10 cellular contexts compared by ENCODE assay signal in the genomic region with DNA sequence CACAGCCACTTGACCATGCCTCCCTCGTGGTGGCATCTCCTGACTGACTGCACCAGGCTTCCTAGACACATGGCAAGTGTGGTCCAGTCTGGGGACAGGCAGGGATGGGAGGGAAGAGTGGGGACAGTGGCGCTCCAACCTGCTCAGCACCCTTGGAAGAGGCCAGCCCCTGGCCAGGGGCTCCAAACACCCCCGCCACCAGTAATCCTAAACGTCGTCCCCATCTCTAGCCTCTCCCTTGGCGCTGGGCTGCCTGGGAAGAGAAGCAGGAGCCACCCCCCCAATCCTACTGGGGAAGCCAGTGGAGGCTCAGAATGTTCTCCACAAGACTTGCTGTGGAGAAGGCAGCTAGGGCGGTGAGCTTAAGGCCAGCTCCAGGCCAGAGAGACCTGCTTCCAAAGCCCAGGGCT. TPM values are rescaled to one million over a fixed set of nuclear protein-coding genes. Genes with fewer than 3 reads are reported as not detected.
DNase-seq lines count a peak whose midpoint lies in the region; ATAC-seq and TF ChIP-seq lines count a peak whose summit lies in the region.
"Had no signal": no experiment of that assay in that cellular context is flagged by ENCODE, and none has a peak within 500 bp of the region (broad histone marks: within the 10 kb centered on the region; RNA-seq: fewer than 3 reads in every experiment).

No MANE protein-coding gene starts in this region.

- TF ChIP-seq CTCF in Calu3 (IDR thresholded peaks at IDR 0.05; ENCODE audit: unreplicated experiment) = no peak
- TF ChIP-seq CTCF in HFFc6 (IDR thresholded peaks at IDR 0.05) = no peak

- no TSS peak for BruUV-seq in Calu3 (replicated peaks; lab: Mats Ljungman, UMichigan)

- H3K27me3 Mint-ChIP-seq in Calu3 (ENCODE audit: unreplicated experiment) (no peaks in the 10 kb centered on the region), HFFc6 (ENCODE audit: insufficient read depth) (peaks cover 24% of the 10 kb centered on the region)
- no peaks in the 10 kb centered on the region for H3K27me3 Mint-ChIP-seq in activated T-helper 17 cell treated with anti-CD3 and anti-CD28 coated beads, Interleukin-2, amount 50 U/mL, for 72 hours
- no peaks in the 10 kb centered on the region for H3K27me3 Mint-ChIP-seq in naive thymus-derived CD8-positive, alpha-beta T cell

- peak overlapping the region; percentile 99 for H3K4me3 Mint-ChIP-seq in Calu3 (ENCODE audit: low read depth, unreplicated experiment)
- H3K4me3 Mint-ChIP-seq in HFFc6 = peak overlapping the region; percentile 99
- peak overlapping the region; percentile 99 for H3K4me3 Mint-ChIP-seq in activated T-helper 17 cell treated with anti-CD3 and anti-CD28 coated beads, Interleukin-2, amount 50 U/mL, for 72 hours
- H3K4me3 Mint-ChIP-seq in naive thymus-derived CD8-positive, alpha-beta T cell = peak overlapping the region; percentile 42 to 96 (median 72)

- CTCF ChIA-PET in Calu3 (lab: Charles Lee) = no interaction called here

- POLR2A ChIA-PET in naive thymus-derived CD8-positive, alpha-beta T cell (lab: Charles Lee) = interaction anchor here (1.0 kb wide), 1 partner anchor 13 kb away, joined by 3 read pairs; no protein-coding TSS in a partner anchor

- intact Hi-C loops in Calu3 (cut with micrococcal nuclease; ENCODE audit: unreplicated experiment) = no loop called here

- H3K36me3 Mint-ChIP-seq in Calu3 (ENCODE audit: insufficient read depth, unreplicated experiment) = peaks cover 85% of the 10 kb centered on the region
- peaks cover 30% of the 10 kb centered on the region for H3K36me3 Mint-ChIP-seq in HFFc6 (ENCODE audit: low read depth)
- peaks cover 76% of the 10 kb centered on the region for H3K36me3 Mint-ChIP-seq in activated T-helper 17 cell treated with anti-CD3 and anti-CD28 coated beads, Interleukin-2, amount 50 U/mL, for 72 hours (ENCODE audit: low read depth)
- peaks cover 0 to 44% (median 0%) of the 10 kb centered on the region in 3 donors for H3K36me3 Mint-ChIP-seq in naive thymus-derived CD8-positive, alpha-beta T cell

- H3K9me3 Mint-ChIP-seq in Calu3 (ENCODE audit: low read depth, unreplicated experiment) (no peaks in the 10 kb centered on the region), HFFc6 (no peaks in the 10 kb centered on the region)
- no peaks in the 10 kb centered on the region for H3K9me3 Mint-ChIP-seq in activated T-helper 17 cell treated with anti-CD3 and anti-CD28 coated beads, Interleukin-2, amount 50 U/mL, for 72 hours
- no peaks in the 10 kb centered on the region for H3K9me3 Mint-ChIP-seq in naive thymus-derived CD8-positive, alpha-beta T cell

- H3K27ac Mint-ChIP-seq in Calu3 (ENCODE audit: unreplicated experiment) (peak overlapping the region; percentile 50), HFFc6 (peak overlapping the region; percentile 69)
- peak overlapping the region; percentile 99 for H3K27ac Mint-ChIP-seq in activated T-helper 17 cell treated with anti-CD3 and anti-CD28 coated beads, Interleukin-2, amount 50 U/mL, for 72 hours
- H3K27ac Mint-ChIP-seq in naive thymus-derived CD8-positive, alpha-beta T cell = peak overlapping the region in 7 of 10 donors; percentile 33 to 92 (median 69)

- no peak for ATAC-seq in activated T-helper 17 cell treated with anti-CD3 and anti-CD28 coated beads, Interleukin-2, amount 50 U/mL, for 72 hours (replicated peaks)
- no peak for ATAC-seq in naive thymus-derived CD8-positive, alpha-beta T cell
- no peak for ATAC-seq in GM21390 (IDR thresholded peaks at IDR 0.05; ENCODE audit: unreplicated experiment)
- no peak for ATAC-seq in HG03175 (IDR thresholded peaks at IDR 0.05; ENCODE audit: unreplicated experiment)

- H3K4me1 Mint-ChIP-seq in Calu3 (ENCODE audit: low read depth, unreplicated experiment) = no peaks in the 10 kb centered on the region
- H3K4me1 Mint-ChIP-seq in HFFc6 (ENCODE audit: low read depth) = peaks cover 16% of the 10 kb centered on the region
- peaks cover 4% of the 10 kb centered on the region for H3K4me1 Mint-ChIP-seq in activated T-helper 17 cell treated with anti-CD3 and anti-CD28 coated beads, Interleukin-2, amount 50 U/mL, for 72 hours
- H3K4me1 Mint-ChIP-seq in naive thymus-derived CD8-positive, alpha-beta T cell = peaks cover 19 to 31% (median 29%) of the 10 kb centered on the region in 4 donors

- DNase-seq in Calu3 = no peak
- no peak for DNase-seq in HFFc6
- no peak for DNase-seq in naive thymus-derived CD8-positive, alpha-beta T cell
- no peak for DNase-seq in AG20443 (ENCODE audit: low spot score)
- no peak for DNase-seq in activated CD8-positive, alpha-beta memory T cell treated with anti-CD3 and anti-CD28 coated beads for 24 hours
- DNase-seq: NCI-H510A treated with DMSO at 0.1 percent for 48 hours had no signal

RNA-seq across cellular contexts. Expression of a gene that starts 2.7 kb away (rescaled TPM):
- total RNA-seq in Calu3 (2022) = 497 and 516 TPM in 2 replicates
- total RNA-seq in HFFc6 (2021; fragmentation: NEBNext Ultra II Directional; extraction: Animal tissue kit (Norgen Biotek cat#: 25700)) = 100 to 1,000 TPM; 712 to 903 (median 850) TPM
- 1,000 to 10,000 TPM in 1 of 2 donors, 100 to 1,000 TPM in 1; 860 to 1,029 TPM for total RNA-seq in activated T-helper 17 cell treated with anti-CD3 and anti-CD28 coated beads, Interleukin-2, amount 50 U/mL, for 72 hours
- total RNA-seq in naive thymus-derived CD8-positive, alpha-beta T cell = 1,000 to 10,000 TPM; 1,442 to 1,445 TPM
- 1,000 to 10,000 TPM; 2,357 to 2,883 (median 2,631) TPM for polyA plus RNA-seq in naive thymus-derived CD8-positive, alpha-beta T cell

RNA-seq across cellular contexts. Expression of a gene that starts 12.0 kb away (rescaled TPM):
- total RNA-seq in Calu3 (2022) = 2.3 and 3.0 TPM in 2 replicates
- total RNA-seq in HFFc6 (2021; fragmentation: NEBNext Ultra II Directional; extraction: Animal tissue kit (Norgen Biotek cat#: 25700)) = 1 to 10 TPM; 3.5 to 9.1 (median 4.5) TPM
- total RNA-seq in activated T-helper 17 cell treated with anti-CD3 and anti-CD28 coated beads, Interleukin-2, amount 50 U/mL, for 72 hours = 1 to 10 TPM; 2.3 to 5.3 TPM
- total RNA-seq in naive thymus-derived CD8-positive, alpha-beta T cell = 1 to 10 TPM; 2.8 to 4.1 TPM
- polyA plus RNA-seq in naive thymus-derived CD8-positive, alpha-beta T cell = 1 to 10 TPM; 5.5 to 6.0 (median 5.7) TPM

RNA-seq across cellular contexts. Expression of a gene that starts 12.5 kb away (rescaled TPM):
- total RNA-seq in Calu3 (2022) = 37.1 and 37.9 TPM in 2 replicates
- total RNA-seq in HFFc6 (2021; fragmentation: NEBNext Ultra II Directional; extraction: Animal tissue kit (Norgen Biotek cat#: 25700)) = 10 to 100 TPM; 77.9 to 91.6 (median 80.1) TPM
- 10 to 100 TPM; 29.5 to 38.7 TPM for total RNA-seq in activated T-helper 17 cell treated with anti-CD3 and anti-CD28 coated beads, Interleukin-2, amount 50 U/mL, for 72 hours
- total RNA-seq in naive thymus-derived CD8-positive, alpha-beta T cell = 10 to 100 TPM; 40.1 to 40.6 TPM
- polyA plus RNA-seq in naive thymus-derived CD8-positive, alpha-beta T cell = 100 to 1,000 TPM in 2 of 3 donors, 10 to 100 TPM in 1; 95.5 to 110 (median 102) TPM

RNA-seq across cellular contexts. Expression of a gene that starts 27.2 kb away (rescaled TPM):
- total RNA-seq in Calu3 (2022) = 92.8 and 101 TPM in 2 replicates
- 10 to 100 TPM; 67.9 to 86.0 (median 72.9) TPM for total RNA-seq in HFFc6 (2021; fragmentation: NEBNext Ultra II Directional; extraction: Animal tissue kit (Norgen Biotek cat#: 25700))
- total RNA-seq in activated T-helper 17 cell treated with anti-CD3 and anti-CD28 coated beads, Interleukin-2, amount 50 U/mL, for 72 hours = 100 to 1,000 TPM; 291 to 376 TPM
- total RNA-seq in naive thymus-derived CD8-positive, alpha-beta T cell = 10 to 100 TPM; 74.3 to 75.3 TPM
- polyA plus RNA-seq in naive thymus-derived CD8-positive, alpha-beta T cell = 10 to 100 TPM; 19.9 to 45.5 (median 21.6) TPM

RNA-seq across cellular contexts. Expression of a gene that starts 27.6 kb away (rescaled TPM):
- not detected in 2 replicates for total RNA-seq in Calu3 (2022)
- total RNA-seq in HFFc6 (2021; fragmentation: NEBNext Ultra II Directional; extraction: Animal tissue kit (Norgen Biotek cat#: 25700)) = not detected
- total RNA-seq in activated T-helper 17 cell treated with anti-CD3 and anti-CD28 coated beads, Interleukin-2, amount 50 U/mL, for 72 hours = not detected
- total RNA-seq in naive thymus-derived CD8-positive, alpha-beta T cell = not detected
- polyA plus RNA-seq in naive thymus-derived CD8-positive, alpha-beta T cell = not detected
- total RNA-seq: renal cortical epithelial cell had no signal
